In the genomic region with DNA sequence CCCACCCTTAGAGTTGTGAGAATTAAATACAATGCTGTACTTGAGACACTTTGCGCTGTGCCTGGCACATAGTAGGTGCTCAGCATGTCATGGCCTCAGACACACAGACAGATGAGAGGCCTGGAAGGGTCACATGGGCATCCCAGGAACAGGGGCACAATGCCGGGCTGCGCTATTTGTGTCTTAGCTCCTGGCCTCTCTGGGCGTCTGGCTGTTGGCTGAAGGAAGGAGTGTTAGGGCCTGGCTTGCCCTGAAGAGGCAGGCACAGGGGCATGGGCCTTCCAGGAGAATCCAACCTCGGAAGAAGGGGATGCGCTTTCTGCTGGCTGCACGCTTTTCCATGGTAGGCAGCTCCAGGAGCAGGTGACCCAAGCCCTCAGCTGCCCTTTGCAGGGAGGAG, we compare ENCODE assay signal across 7 cellular contexts. TPM values are rescaled to one million over a fixed set of nuclear protein-coding genes. Genes with fewer than 3 reads are reported as not detected.
"Had no signal": no experiment of that assay in that cellular context is flagged by ENCODE, and none has a peak within 500 bp of the region (broad histone marks: within the 10 kb centered on the region; RNA-seq: fewer than 3 reads in every experiment).

No MANE protein-coding gene starts in this region.

- H2AFZ ChIP-seq: GM23338 had no signal

- ATAC-seq: GM23338 had no signal

- H3K4me2 ChIP-seq: GM23338 had no signal

- H3K4me3 ChIP-seq: GM23338 had no signal

- DNase-seq: H9, HCEC 1CT, IMR-90 had no signal

- FAIRE-seq: H1, H54, HTR-8/SVneo had no signal

RNA-seq across cellular contexts. Expression of a gene that starts 41.4 kb away (rescaled TPM):
- total RNA-seq: IMR-90 had no signal
- polyA plus RNA-seq: IMR-90 had no signal
